ENCODE assay signal across 9 cellular contexts in genomic region chr15:60399246-60399915, GRCh38. TPM values are rescaled to one million over a fixed set of nuclear protein-coding genes. Genes with fewer than 3 reads are reported as not detected.
A peak's percentile ranks its signal among the peaks of the same experiment; 100 is the strongest.
DNase-seq lines count a peak whose midpoint lies in the region; ATAC-seq and TF ChIP-seq lines count a peak whose summit lies in the region.
"Had no signal": no experiment of that assay in that cellular context is flagged by ENCODE, and none has a peak within 500 bp of the region (broad histone marks: within the 10 kb centered on the region; RNA-seq: fewer than 3 reads in every experiment).

No MANE protein-coding gene starts in this region.

- H3K9me3 ChIP-seq in SK-N-MC (ENCODE audit: low read depth, low read length), result no peaks in the 10 kb centered on the region
- H3K9me3 ChIP-seq in fibroblast of lung (ENCODE audit: control insufficient read depth, insufficient read depth, low read depth, low read length), result no peaks in the 10 kb centered on the region

- no peaks in the 10 kb centered on the region for H4K20me1 ChIP-seq in fibroblast of lung (ENCODE audit: control insufficient read depth, extremely low read depth, insufficient read depth, low read length)

- H3K4me1 ChIP-seq in fibroblast of lung (ENCODE audit: control insufficient read depth, extremely low read depth, insufficient read depth, low read length), result peaks cover 34% of the 10 kb centered on the region

- DNase-seq in EL, result peak; percentile 63
- DNase-seq in SK-N-MC (ENCODE audit: low read depth, low spot score), result no peak
- no peak for DNase-seq in fibroblast of lung (ENCODE audit: low read depth in 2 of 2)
- DNase-seq in retinal pigment epithelial cell (ENCODE audit: low read depth), result no peak
- no peak for DNase-seq in AG08395 (ENCODE audit: low spot score)
- no peak for DNase-seq in AG08396 (ENCODE audit: low spot score)
- DNase-seq: occipital lobe had no signal

- peaks cover 34% of the 10 kb centered on the region for H3K79me2 ChIP-seq in fibroblast of lung (ENCODE audit: control insufficient read depth, insufficient read depth, low read length)

- no peak for ATAC-seq in GM21423 (IDR thresholded peaks at IDR 0.05; ENCODE audit: unreplicated experiment)
- no peak for ATAC-seq in HG03139 (IDR thresholded peaks at IDR 0.05; ENCODE audit: unreplicated experiment)

- peak overlapping the region; percentile 92 for H3K27ac ChIP-seq in SK-N-MC
- H3K27ac ChIP-seq in fibroblast of lung (ENCODE audit: insufficient read depth, low read length), result peak overlapping the region; percentile 97

- H3K4me3 ChIP-seq in SK-N-MC (peak overlapping the region; percentile 90), fibroblast of lung (replicated peaks in 1 of 4; ENCODE audit: control extremely low read depth in 1 of 4, insufficient read depth in 1 of 4, low read depth in 3 of 4, low read length in 4 of 4) (peak overlapping the region; percentile 20 to 94 (median 40)), retinal pigment epithelial cell (ENCODE audit: low read length) (peak overlapping the region; percentile 38)

- H3K9ac ChIP-seq in SK-N-MC (ENCODE audit: insufficient read length), result peak overlapping the region; percentile 93
- H3K9ac ChIP-seq in fibroblast of lung (ENCODE audit: insufficient read depth, low read length), result peak overlapping the region; percentile 26

- H2AFZ ChIP-seq in fibroblast of lung (ENCODE audit: low read length), result peak overlapping the region; percentile 3

- H3K27me3 ChIP-seq in fibroblast of lung (ENCODE audit: control insufficient read depth, insufficient read depth, low read length), result no peaks in the 10 kb centered on the region

- H3K4me2 ChIP-seq in fibroblast of lung (ENCODE audit: extremely low read depth, insufficient read depth, low read length), result peak overlapping the region; percentile 71

- peaks cover 27% of the 10 kb centered on the region for H3K36me3 ChIP-seq in SK-N-MC (ENCODE audit: insufficient read depth, low read length)
- peaks cover 5% of the 10 kb centered on the region for H3K36me3 ChIP-seq in fibroblast of lung (ENCODE audit: control insufficient read depth, insufficient read depth, low read length)

- TF ChIP-seq CTCF in fibroblast of lung (conservative IDR thresholded peaks at IDR 0.05 in 1 of 2, IDR thresholded peaks at IDR 0.05 in 1 of 2; ENCODE audit: low read depth in 1 of 2, low read length in 2 of 2) (no peak), retinal pigment epithelial cell (conservative IDR thresholded peaks at IDR 0.05; ENCODE audit: low read depth, low read length) (no peak)

RNA-seq across cellular contexts. Expression of gene ANXA2, which starts 1.6 kb away (rescaled TPM):
- total RNA-seq in fibroblast of lung, result 1,250 and 2,754 TPM in 2 replicates
- 4,872 and 6,648 TPM in 2 replicates for polyA plus RNA-seq in fibroblast of lung
- polyA plus RNA-seq in fibroblast of lung (2012), result 3,157 and 3,880 TPM in 2 replicates
- 1,485 and 1,743 TPM in 2 replicates for polyA minus RNA-seq in fibroblast of lung (ENCODE audit: low replicate concordance)

Comparison
In these comparisons a context has a peak if more than half of its experiments do, and no peak if none do; other contexts are left out.
1. H3K4me3 ChIP-seq: peak in every context shown above with its lines; median percentile 90 in SK-N-MC; 40 in fibroblast of lung; 38 in retinal pigment epithelial cell.